In genomic region chr5:66144074-66144798, GRCh38 we compare ENCODE assay signal across 1 cellular context.
TF ChIP-seq lines count a peak whose summit lies in the region.

SREK1 (plus strand) TSS chr5:66144300; CDS start chr5:66144377, 77 bp downstream.

TF ChIP-seq in H1, 55 proteins besides CTCF, POLR2A, EP300 and RAD21:
- peak; percentile 87 for TF ChIP-seq KDM4A (IDR thresholded peaks at IDR 0.05; ENCODE audit: low read depth, low read length, severe bottlenecking)
- TF ChIP-seq YY1 (IDR thresholded peaks at IDR 0.05; ENCODE audit: low read depth, low read length), result peak; percentile 95
- peak; percentile 52 for TF ChIP-seq E2F6 (IDR thresholded peaks at IDR 0.05)
- no peak for TF ChIP-seq JUND (IDR thresholded peaks at IDR 0.05; ENCODE audit: low read length)
- peak; percentile 84 for TF ChIP-seq TBP (IDR thresholded peaks at IDR 0.05; ENCODE audit: low read depth, low read length)
- no peak for TF ChIP-seq POU5F1 (IDR thresholded peaks at IDR 0.05; ENCODE audit: low read depth, low read length)
- peak; percentile 97 for TF ChIP-seq PHF8 (conservative IDR thresholded peaks at IDR 0.05; ENCODE audit: low read depth, low read length)
- peak; percentile 10; the same call in 1 of the 2 replicates for TF ChIP-seq KDM5A (IDR thresholded peaks at IDR 0.05; ENCODE audit: low read length)
- TF ChIP-seq KDM1A (IDR thresholded peaks at IDR 0.05; ENCODE audit: borderline replicate concordance, low read length), result no peak
- peak; percentile 62 for TF ChIP-seq SP2 (IDR thresholded peaks at IDR 0.05; ENCODE audit: low read length)
- peak; percentile 99 for TF ChIP-seq RBBP5 (IDR thresholded peaks at IDR 0.05; ENCODE audit: borderline replicate concordance, low read depth, low read length)
- peak; percentile 41 to 64; a peak in 3 of 4 replicates for TF ChIP-seq SIN3A (conservative IDR thresholded peaks at IDR 0.05 in 1 of 2, IDR thresholded peaks at IDR 0.05 in 1 of 2; ENCODE audit: low read depth in 1 of 2, low read length in 2 of 2)
- TF ChIP-seq USF2 (IDR thresholded peaks at IDR 0.05; ENCODE audit: low read length), result peak; percentile 91
- TF ChIP-seq CHD2 (IDR thresholded peaks at IDR 0.05; ENCODE audit: low read length), result peak; percentile 92
- TF ChIP-seq GTF2F1 (IDR thresholded peaks at IDR 0.05; ENCODE audit: borderline replicate concordance, low read depth, low read length), result peak; percentile 54
- no peak for TF ChIP-seq SIX5 (IDR thresholded peaks at IDR 0.05; ENCODE audit: low read depth, low read length)
- peak; percentile 97 for TF ChIP-seq TAF1 (IDR thresholded peaks at IDR 0.05; ENCODE audit: low read depth, low read length)
- peak; percentile 85 for TF ChIP-seq CREB1 (IDR thresholded peaks at IDR 0.05)
- no peak for TF ChIP-seq FOSL1 (IDR thresholded peaks at IDR 0.05; ENCODE audit: insufficient read depth, low read depth, low read length)
- TF ChIP-seq ATF3 (IDR thresholded peaks at IDR 0.05; ENCODE audit: insufficient read depth, low read depth, low read length), result 0 out of 2 replicates have a peak, but pooled peaks have one; percentile 9
- TF ChIP-seq EGR1 (IDR thresholded peaks at IDR 0.05; ENCODE audit: borderline replicate concordance, low read depth, low read length), result peak; percentile 52
- peak; percentile 84 for TF ChIP-seq CEBPB (IDR thresholded peaks at IDR 0.05; ENCODE audit: low read depth, low read length)
- peak; percentile 76; the same call in 1 of the 2 replicates for TF ChIP-seq ATF2 (IDR thresholded peaks at IDR 0.05; ENCODE audit: low read length)
- TF ChIP-seq SP4 (IDR thresholded peaks at IDR 0.05; ENCODE audit: low read length), result peak; percentile 75
- TF ChIP-seq BACH1 (IDR thresholded peaks at IDR 0.05; ENCODE audit: low read length), result peak; percentile 9; the same call in 1 of the 2 replicates
- no peak for TF ChIP-seq CTBP2 (IDR thresholded peaks at IDR 0.05; ENCODE audit: borderline replicate concordance, insufficient read depth, insufficient read length, low read length)
- TF ChIP-seq TAF7 (optimal IDR thresholded peaks at IDR 0.05; ENCODE audit: borderline replicate concordance, low read depth, low read length), result peak; percentile 84
- TF ChIP-seq BRCA1 (IDR thresholded peaks at IDR 0.05; ENCODE audit: low read depth, low read length), result peak; percentile 78
- TF ChIP-seq POLR2AphosphoS5 (IDR thresholded peaks at IDR 0.05; ENCODE audit: low read depth, low read length), result peak; percentile 97
- TF ChIP-seq NANOG (IDR thresholded peaks at IDR 0.05; ENCODE audit: insufficient read depth, low read depth, low read length, poor library complexity, severe bottlenecking), result peak; percentile 27
- TF ChIP-seq ASH2L (IDR thresholded peaks at IDR 0.05; ENCODE audit: low read length), result peak; percentile 100
- no peak for TF ChIP-seq RFX5 (IDR thresholded peaks at IDR 0.05; ENCODE audit: borderline replicate concordance, low read depth, low read length)
TF ChIP-seq in H1: peak in this region for 25.
